In the genomic region with DNA sequence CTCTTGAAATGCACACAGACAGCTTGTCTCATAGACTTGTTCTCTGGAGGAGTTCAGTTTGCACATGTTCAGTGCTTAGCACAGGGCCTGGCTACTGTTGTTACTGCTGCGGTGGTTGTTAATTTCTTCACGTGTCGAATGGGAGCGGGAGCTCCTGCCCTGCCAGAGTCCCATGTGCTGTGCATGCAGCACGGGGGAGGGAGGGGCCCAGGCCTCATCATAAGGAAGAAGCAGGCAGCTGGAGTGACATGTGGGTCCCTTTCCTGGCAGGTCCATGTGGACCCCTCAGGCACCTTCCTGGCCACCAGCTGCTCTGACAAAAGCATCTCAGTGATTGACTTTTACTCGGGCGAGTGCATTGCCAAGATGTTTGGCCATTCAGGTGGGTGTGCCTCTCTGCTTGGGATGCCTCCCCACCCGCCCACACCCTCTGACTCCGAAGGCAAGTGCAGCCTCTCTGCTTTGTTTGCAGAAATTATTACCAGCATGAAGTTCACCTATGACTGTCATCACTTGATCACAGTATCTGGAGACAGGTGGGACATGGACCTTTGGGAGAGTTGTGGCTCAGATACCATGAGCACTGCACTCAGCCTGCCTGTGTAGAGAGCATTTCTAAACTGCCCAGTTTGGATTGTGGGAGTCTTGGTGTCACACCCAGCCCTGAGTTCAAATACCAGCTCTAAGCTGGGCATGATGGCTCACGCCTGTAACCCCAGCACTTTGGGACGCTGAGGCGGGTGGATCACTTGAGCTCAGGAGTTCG, we compare ENCODE assay signal across 32 cellular contexts. TPM values are rescaled to one million over a fixed set of nuclear protein-coding genes. Genes with fewer than 3 reads are reported as not detected.
"Had no signal": no experiment of that assay in that cellular context is flagged by ENCODE, and none has a peak within 500 bp of the region (broad histone marks: within the 10 kb centered on the region; RNA-seq: fewer than 3 reads in every experiment).

No MANE protein-coding gene starts in this region.

- H3K27me3 ChIP-seq: brain microvascular endothelial cell, Peyer's patch, SJSA1 had no signal

- H3K9me3 ChIP-seq: Peyer's patch, SJSA1, SK-N-SH had no signal

- H3K9me3 Mint-ChIP-seq: activated CD4-positive, alpha-beta T cell treated with anti-CD3 and anti-CD28 coated beads, Interleukin-2, amount 10 ng/mL, durations not matched to agents 24 days and 14 days; activated naive CD8-positive, alpha-beta T cell treated with anti-CD3 and anti-CD28 coated beads for 36 hours; activated T-helper 17 cell treated with anti-CD3 and anti-CD28 coated beads, Interleukin-2, amount 50 U/mL, for 72 hours; T-helper 1 cell treated with Interleukin-12 subunit alpha and Interleukin-12 subunit beta and Interleukin-4 antibody, amounts not matched to agents 30 μg/mL and 1 μg/mL, for 36 hours; T-helper 2 cell treated with Interferon-gamma antibody and Interleukin-4, amounts not matched to agents 5 μg/mL and 100 μg/mL, for 36 hours had no signal

- ATAC-seq: activated T-helper 17 cell treated with anti-CD3 and anti-CD28 coated beads, Interleukin-2, amount 50 U/mL, for 72 hours; PC-3 had no signal

- H3K4me3 ChIP-seq: Peyer's patch, SJSA1 had no signal

- H3K4me1 ChIP-seq: Peyer's patch, SJSA1 had no signal

- H3K27me3 Mint-ChIP-seq: activated CD4-positive, alpha-beta T cell treated with anti-CD3 and anti-CD28 coated beads, Interleukin-2, amount 10 ng/mL, durations not matched to agents 24 days and 14 days; activated naive CD8-positive, alpha-beta T cell treated with anti-CD3 and anti-CD28 coated beads for 36 hours; activated T-helper 17 cell treated with anti-CD3 and anti-CD28 coated beads, Interleukin-2, amount 50 U/mL, for 72 hours had no signal

- H3K27ac Mint-ChIP-seq: activated CD4-positive, alpha-beta T cell treated with anti-CD3 and anti-CD28 coated beads, Interleukin-2, amount 10 ng/mL, durations not matched to agents 24 days and 14 days; activated naive CD8-positive, alpha-beta T cell treated with anti-CD3 and anti-CD28 coated beads for 36 hours; activated T-helper 17 cell treated with anti-CD3 and anti-CD28 coated beads, Interleukin-2, amount 50 U/mL, for 72 hours; T-helper 1 cell treated with Interleukin-12 subunit alpha and Interleukin-12 subunit beta and Interleukin-4 antibody, amounts not matched to agents 30 μg/mL and 1 μg/mL, for 36 hours; T-helper 2 cell treated with Interferon-gamma antibody and Interleukin-4, amounts not matched to agents 5 μg/mL and 100 μg/mL, for 36 hours had no signal

- H3K27ac ChIP-seq: brain microvascular endothelial cell, Peyer's patch, SJSA1 had no signal

- H3K4me3 Mint-ChIP-seq: activated CD4-positive, alpha-beta T cell treated with anti-CD3 and anti-CD28 coated beads, Interleukin-2, amount 10 ng/mL, durations not matched to agents 24 days and 14 days; activated naive CD8-positive, alpha-beta T cell treated with anti-CD3 and anti-CD28 coated beads for 36 hours; activated T-helper 17 cell treated with anti-CD3 and anti-CD28 coated beads, Interleukin-2, amount 50 U/mL, for 72 hours; T-helper 1 cell treated with Interleukin-12 subunit alpha and Interleukin-12 subunit beta and Interleukin-4 antibody, amounts not matched to agents 30 μg/mL and 1 μg/mL, for 36 hours; T-helper 2 cell treated with Interferon-gamma antibody and Interleukin-4, amounts not matched to agents 5 μg/mL and 100 μg/mL, for 36 hours had no signal

- H3K36me3 ChIP-seq: brain microvascular endothelial cell, Peyer's patch had no signal

- DNase-seq: activated CD4-positive, alpha-beta T cell treated with anti-CD3 and anti-CD28 coated beads, Interleukin-2, amount 10 ng/mL, durations not matched to agents 24 days and 14 days; activated CD4-positive, alpha-beta T cell treated with anti-CD3 and anti-CD28 coated beads, Interleukin-2, amount 50 U/mL, for 4 hours; activated CD8-positive, alpha-beta memory T cell treated with anti-CD3 and anti-CD28 coated beads, Interleukin-2, amount 50 U/mL, for 4 hours; activated effector memory CD4-positive, alpha-beta T cell treated with anti-CD3 and anti-CD28 coated beads, Interleukin-2, amount 50 U/mL, for 16 hours; activated naive CD4-positive, alpha-beta T cell; activated naive CD4-positive, alpha-beta T cell treated with anti-CD3 and anti-CD28 coated beads, Interleukin-2, amount 50 U/mL, for 16 hours; activated naive CD8-positive, alpha-beta T cell treated with anti-CD3 and anti-CD28 coated beads for 36 hours; activated T-cell treated with anti-CD3 and anti-CD28 coated beads for 4 hours; activated T-cell treated with anti-CD3 and anti-CD28 coated beads, Interleukin-2, amount 50 U/mL, for 48 hours; amniotic stem cell; aorta; brain microvascular endothelial cell; NCI-H1092 treated with DMSO at 0.1 percent for 48 hours; NCI-H1417; NCI-H146; NCI-H187; NCI-H2029 treated with DMSO at 0.1 percent for 48 hours; NCI-H2107; NCI-H2171; NCI-H510A; NCI-H526; NCI-H748 treated with DMSO at 0.1 percent for 48 hours; NK-92 treated with Interleukin-12 subunit alpha and Interleukin-12 subunit beta, amount 100 ng/mL, for 24 hours; PC-3; Peyer's patch; RPMI8226; SHP77 treated with DMSO at 0.1 percent for 48 hours; SK-N-SH had no signal

RNA-seq across cellular contexts. Expression of gene OVOL3, which starts 19.8 kb away (rescaled TPM):
- total RNA-seq: activated CD4-positive, alpha-beta T cell treated with anti-CD3 and anti-CD28 coated beads, Interleukin-2, amount 10 ng/mL, durations not matched to agents 24 days and 14 days; activated naive CD8-positive, alpha-beta T cell treated with anti-CD3 and anti-CD28 coated beads for 36 hours; activated T-helper 17 cell treated with anti-CD3 and anti-CD28 coated beads, Interleukin-2, amount 50 U/mL, for 72 hours; aorta; PC-3; Peyer's patch; SJSA1 had no signal
